Comparison of ENCODE assay signal across 13 cellular contexts in genomic region chr7:132739271-132739955, GRCh38.
DNase-seq lines count a peak whose midpoint lies in the region; FAIRE-seq and TF ChIP-seq lines count a peak whose summit lies in the region.
"Had no signal": no experiment of that assay in that cellular context is flagged by ENCODE, and none has a peak within 500 bp of the region (broad histone marks: within the 10 kb centered on the region; RNA-seq: fewer than 3 reads in every experiment).

No MANE protein-coding gene starts in this region.

- dilution Hi-C loops in endothelial cell of umbilical vein (cut with MboI; ENCODE audit: extremely low pct_ligation_motif_present, low sequenced_read_pairs) = no loop called here

- no peaks in the 10 kb centered on the region for H3K9me3 ChIP-seq in endothelial cell of umbilical vein (replicated peaks; ENCODE audit: control insufficient read depth, insufficient read depth, low read length)

- intact Hi-C loops in endothelial cell of umbilical vein (cut with micrococcal nuclease) = no loop called here

- no peak overlapping the region for H3K4me2 ChIP-seq in endothelial cell of umbilical vein (ENCODE audit: insufficient read depth, low read length)

- TF ChIP-seq CTCF in NB4 (IDR thresholded peaks at IDR 0.05; ENCODE audit: low read depth, low read length) = no peak
- no peak for TF ChIP-seq CTCF in endothelial cell of umbilical vein (IDR thresholded peaks at IDR 0.05; ENCODE audit: extremely low read depth in 1 of 2, insufficient read depth in 1 of 2, low read depth in 1 of 2, low read length in 2 of 2)

- no peaks in the 10 kb centered on the region for H3K9me1 ChIP-seq in endothelial cell of umbilical vein (replicated peaks; ENCODE audit: control insufficient read depth, extremely low read depth, insufficient read depth, low read length)

- H3K27ac ChIP-seq in endothelial cell of umbilical vein (ENCODE audit: insufficient read depth, low read depth, low read length) = no peak overlapping the region
- H3K27ac ChIP-seq: coronary artery, SJCRH30 had no signal

- peak; percentile 90 for DNase-seq in Daoy (ENCODE audit: low read depth)
- peak; percentile 25 for DNase-seq in NB4 (ENCODE audit: low read depth)
- no peak for DNase-seq in endothelial cell of umbilical vein (ENCODE audit: low read depth, low spot score)
- DNase-seq in occipital lobe (lab: John Stamatoyannopoulos, UW) = peak; percentile 72
- DNase-seq in NK-92 (lab: John Stamatoyannopoulos, UW; ENCODE audit: unreplicated experiment) = no peak
- DNase-seq in OCI-M2 (lab: John Stamatoyannopoulos, UW; ENCODE audit: unreplicated experiment) = no peak
- no peak for DNase-seq in HPDE6-E6E7 (ENCODE audit: extremely low spot score)
- no peak for DNase-seq in mucosa of gallbladder (ENCODE audit: low spot score)
- DNase-seq: NCI-H1436 treated with DMSO at 0.1 percent for 48 hours, SJCRH30, stomach had no signal

- no peaks in the 10 kb centered on the region for H4K20me1 ChIP-seq in endothelial cell of umbilical vein (replicated peaks; ENCODE audit: control insufficient read depth, extremely low read depth, insufficient read depth, low read length)

- no peaks in the 10 kb centered on the region for H3K4me1 ChIP-seq in endothelial cell of umbilical vein (ENCODE audit: control insufficient read depth, extremely low read depth, insufficient read depth, low read length)

- CTCF ChIA-PET in endothelial cell of umbilical vein (lab: Charles Lee) = no interaction called here

- TF ChIP-seq POLR2A in NB4 (IDR thresholded peaks at IDR 0.05; ENCODE audit: extremely low read depth, insufficient read length) (no peak), endothelial cell of umbilical vein (IDR thresholded peaks at IDR 0.05; ENCODE audit: low read depth, low read length) (no peak)

- POLR2A ChIA-PET in endothelial cell of umbilical vein (lab: Charles Lee) = no interaction called here

- H3K9ac ChIP-seq in endothelial cell of umbilical vein (replicated peaks; ENCODE audit: extremely low read depth, insufficient read depth, low read length) = no peak overlapping the region

- no peak overlapping the region for H2AFZ ChIP-seq in endothelial cell of umbilical vein (ENCODE audit: low read depth, low read length)

- FAIRE-seq in endothelial cell of umbilical vein (lab: Jason Lieb, UNC) = no peak
- FAIRE-seq: islet of Langerhans had no signal

- no peak overlapping the region for H3K4me3 ChIP-seq in NB4 (ENCODE audit: low read depth, low read length)
- H3K4me3 ChIP-seq in endothelial cell of umbilical vein (replicated peaks in 1 of 3; ENCODE audit: insufficient read depth in 1 of 3, low read depth in 1 of 3, low read length in 3 of 3) = no peak overlapping the region
- H3K4me3 ChIP-seq: coronary artery, SJCRH30, stomach had no signal

- no peaks in the 10 kb centered on the region for H3K36me3 ChIP-seq in endothelial cell of umbilical vein (ENCODE audit: control insufficient read depth in 2 of 2, extremely low read depth in 1 of 2, insufficient read depth in 2 of 2, low read length in 2 of 2)
- H3K36me3 ChIP-seq: SJCRH30, stomach had no signal

- no peaks in the 10 kb centered on the region for H3K27me3 ChIP-seq in endothelial cell of umbilical vein (ENCODE audit: control insufficient read depth in 2 of 2, insufficient read depth in 2 of 2, low read length in 2 of 2)
- H3K27me3 ChIP-seq: SJCRH30, stomach had no signal

- BruUV-seq in endothelial cell of umbilical vein (replicated peaks; lab: Mats Ljungman, UMichigan) = no TSS peak

- no peaks in the 10 kb centered on the region for H3K79me2 ChIP-seq in endothelial cell of umbilical vein (ENCODE audit: control insufficient read depth, insufficient read depth, low read length)

TF ChIP-seq in endothelial cell of umbilical vein, 7 proteins besides CTCF, POLR2A, EP300 and RAD21:
- TF ChIP-seq FOS (IDR thresholded peaks at IDR 0.05; ENCODE audit: borderline replicate concordance, insufficient read depth, low read length) = peak; percentile 53
- TF ChIP-seq POLR2AphosphoS5 (IDR thresholded peaks at IDR 0.05; ENCODE audit: insufficient read depth, low read depth, low read length) = no peak
- no peak for TF ChIP-seq MYC (IDR thresholded peaks at IDR 0.05; ENCODE audit: low read depth, low read length)
- TF ChIP-seq EZH2 (IDR thresholded peaks at IDR 0.05; ENCODE audit: borderline replicate concordance, low read depth, low read length, severe bottlenecking) = no peak
- TF ChIP-seq JUN (IDR thresholded peaks at IDR 0.05; ENCODE audit: borderline replicate concordance, insufficient read depth, insufficient read length, low read depth) = peak; percentile 14

Comparison
In these comparisons a context has a peak if more than half of its experiments do, and no peak if none do; other contexts are left out.
1. DNase-seq: peak in Daoy (single experiment), NB4 (single experiment) and occipital lobe (single experiment); none in endothelial cell of umbilical vein (single experiment), NK-92 (single experiment), OCI-M2 (single experiment), HPDE6-E6E7 (single experiment) and mucosa of gallbladder (single experiment).